Comparison of ENCODE assay signal across 1 cellular context in genomic region chr1:11567244-11568065, GRCh38.
TF ChIP-seq lines count a peak whose summit lies in the region.

No MANE protein-coding gene starts in this region.

TF ChIP-seq in H1, 55 proteins besides CTCF, POLR2A, EP300 and RAD21 (continued from another document):
- TF ChIP-seq CHD7 (IDR thresholded peaks at IDR 0.05; ENCODE audit: insufficient replicate concordance, low read length), result no peak
